In genomic region chr17:2337152-2337810, GRCh38 we compare ENCODE assay signal across 8 cellular contexts. TPM values are rescaled to one million over a fixed set of nuclear protein-coding genes. Genes with fewer than 3 reads are reported as not detected.
DNase-seq lines count a peak whose midpoint lies in the region; ATAC-seq and TF ChIP-seq lines count a peak whose summit lies in the region.

Gene SGSM2 (plus strand): TSS chr17:2337501. CDS start chr17:2337689, 188 bp downstream.

- DNase-seq in GM03348 (ENCODE audit: low spot score) (peak; percentile 89), RPMI7951 (ENCODE audit: low read depth) (peak; percentile 39), fibroblast of peridontal ligament (ENCODE audit: extremely low read depth) (peak; percentile 24)
- peak; percentile 60 for DNase-seq in activated effector memory CD4-positive, alpha-beta T cell treated with Interleukin-2 at 50 U/mL for 16 hours
- DNase-seq in stimulated activated naive CD8-positive, alpha-beta T cell treated with anti-CD3 and anti-CD28 coated beads, Interleukin-15, amount 100 ng/mL, for 72 hours = peak; percentile 65 to 67

- peak within 1 kb of the TSS; percentile 84 to 97 (median 93) for H3K27ac Mint-ChIP-seq in nephron
- H3K27ac Mint-ChIP-seq in stimulated activated naive CD8-positive, alpha-beta T cell treated with anti-CD3 and anti-CD28 coated beads, Interleukin-15, amount 100 ng/mL, for 72 hours = peak within 1 kb of the TSS; percentile 99

- H3K4me3 Mint-ChIP-seq in nephron = peak within 1 kb of the TSS; percentile 92 to 100 (median 100)
- H3K4me3 Mint-ChIP-seq in stimulated activated naive CD8-positive, alpha-beta T cell treated with anti-CD3 and anti-CD28 coated beads, Interleukin-15, amount 100 ng/mL, for 72 hours = peak within 1 kb of the TSS; percentile 100

- H3K27me3 Mint-ChIP-seq in nephron (ENCODE audit: low read depth) = no peaks in the 10 kb centered on the region
- H3K27me3 Mint-ChIP-seq in stimulated activated naive CD8-positive, alpha-beta T cell treated with anti-CD3 and anti-CD28 coated beads, Interleukin-15, amount 100 ng/mL, for 72 hours = no peaks in the 10 kb centered on the region

- H3K9me3 Mint-ChIP-seq in nephron = no peaks in the 10 kb centered on the region
- H3K9me3 Mint-ChIP-seq in stimulated activated naive CD8-positive, alpha-beta T cell treated with anti-CD3 and anti-CD28 coated beads, Interleukin-15, amount 100 ng/mL, for 72 hours = no peaks in the 10 kb centered on the region

- peak; percentile 30 for ATAC-seq in HG03196 (IDR thresholded peaks at IDR 0.05; ENCODE audit: unreplicated experiment)
- peak; percentile 70 for ATAC-seq in stimulated activated naive CD8-positive, alpha-beta T cell treated with anti-CD3 and anti-CD28 coated beads, Interleukin-15, amount 100 ng/mL, for 72 hours
- no peak for ATAC-seq in GM21528 (IDR thresholded peaks at IDR 0.05; ENCODE audit: low FRiP score, unreplicated experiment)

- H3K36me3 Mint-ChIP-seq in nephron (ENCODE audit: low read depth) = peaks cover 16% of the 10 kb centered on the region

- no peak for TF ChIP-seq CTCF in nephron (IDR thresholded peaks at IDR 0.05; ENCODE audit: unreplicated experiment in 3 of 3)

- peaks cover 23% of the 10 kb centered on the region for H3K4me1 Mint-ChIP-seq in nephron
- H3K4me1 Mint-ChIP-seq in stimulated activated naive CD8-positive, alpha-beta T cell treated with anti-CD3 and anti-CD28 coated beads, Interleukin-15, amount 100 ng/mL, for 72 hours = peaks cover 15% of the 10 kb centered on the region

RNA-seq across cellular contexts. Expression of gene SGSM2, which starts in this region (rescaled TPM):
- total RNA-seq in RPMI7951 (2014; rRNA removed; shearing (Covaris generic)) = 9.1 and 9.5 TPM in 2 replicates

Comparison
In these comparisons a context has a peak if more than half of its experiments do, and no peak if none do; other contexts are left out.
1. DNase-seq: peak in every context shown above with its lines; median percentile 89 in GM03348; 66 in stimulated activated naive CD8-positive, alpha-beta T cell treated with anti-CD3 and anti-CD28 coated beads, Interleukin-15, amount 100 ng/mL, for 72 hours; 60 in activated effector memory CD4-positive, alpha-beta T cell treated with Interleukin-2 at 50 U/mL for 16 hours; 39 in RPMI7951; 24 in fibroblast of peridontal ligament.